ENCODE assay signal across 19 cellular contexts in the genomic region with DNA sequence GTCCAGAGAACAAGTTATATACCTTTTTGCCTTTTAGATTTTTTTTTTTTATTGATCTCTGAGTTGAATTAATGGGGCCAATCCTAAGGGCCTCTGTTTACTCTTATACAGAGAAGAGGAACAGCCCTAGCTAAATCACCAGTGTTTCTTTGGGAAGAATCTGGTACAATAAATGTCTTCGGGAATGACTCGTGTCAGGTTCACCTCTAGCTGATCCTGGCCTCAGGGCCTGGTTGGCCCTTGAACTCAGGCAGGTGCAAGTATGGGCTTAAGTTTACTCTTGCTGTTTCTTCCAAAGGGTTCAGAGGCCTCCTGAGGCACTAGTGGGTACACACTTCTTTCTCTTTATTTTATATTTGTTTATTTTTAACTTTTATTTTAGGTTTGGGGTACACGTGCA.
DNase-seq lines count a peak whose midpoint lies in the region; ATAC-seq, FAIRE-seq and TF ChIP-seq lines count a peak whose summit lies in the region.
"Had no signal": no experiment of that assay in that cellular context is flagged by ENCODE, and none has a peak within 500 bp of the region (broad histone marks: within the 10 kb centered on the region; RNA-seq: fewer than 3 reads in every experiment).

No MANE protein-coding gene starts in this region.

- DNase-seq in NCI-H146 (lab: John Stamatoyannopoulos, UW) (peak; percentile 33), PC-9 (no peak), HepG2 (ENCODE audit: low spot score) (no peak), mucosa of descending colon (no peak), GM03348 (ENCODE audit: low spot score) (no peak), esophagus muscularis mucosa (ENCODE audit: extremely low spot score) (no peak), cardiac septum (ENCODE audit: low spot score) (no peak)
- DNase-seq: C1 segment of cervical spinal cord; CD8-positive, alpha-beta T cell; DMS 273 treated with DMSO at 0.1 percent for 48 hours; DMS79; EL; GDM1; GOT3; HCEC 1CT had no signal

- FAIRE-seq in HepG2 (lab: Jason Lieb, UNC) = no peak
- FAIRE-seq: D721Med, GM12891, H54 had no signal

- TF ChIP-seq EP300 in HepG2 (IDR thresholded peaks at IDR 0.05; ENCODE audit: low read depth in 2 of 2, low read length in 2 of 2) (no peak), HepG2 (CRISPR knock-in tag; IDR thresholded peaks at IDR 0.05; ENCODE audit: borderline replicate concordance) (no peak), esophagus muscularis mucosa (IDR thresholded peaks at IDR 0.05) (no peak)

- H3F3A ChIP-seq in PC-9 (ENCODE audit: insufficient read depth, low read depth) = peaks cover 9% of the 10 kb centered on the region; the same call in 1 of the 2 replicates

- in situ Hi-C loops in HepG2 (cut with HindIII; ENCODE audit: extremely low pct_ligation_motif_present, low pct_unique_long_range_greater_than_20kb) = no loop called here

- no peak for TF ChIP-seq RAD21 in HepG2 (CRISPR knock-in tag; IDR thresholded peaks at IDR 0.05)

- H3K79me2 ChIP-seq in PC-9 (ENCODE audit: low read depth) (no peaks in the 10 kb centered on the region), HepG2 (ENCODE audit: insufficient read depth, low read length) (no peaks in the 10 kb centered on the region)

- WGBS in HepG2 (ENCODE audit: low lambda C conversion rate) = 22% methylated on average over 3 of the region's 3 CpGs
- 98% methylated on average over 3 of the region's 3 CpGs for WGBS in esophagus muscularis mucosa

- H3K27me3 ChIP-seq in PC-9 (ENCODE audit: insufficient read depth, low read depth) (no peaks in the 10 kb centered on the region), HepG2 (ENCODE audit: control insufficient read depth in 1 of 2, insufficient read depth in 2 of 2, low read length in 2 of 2) (no peaks in the 10 kb centered on the region), esophagus muscularis mucosa (no peaks in the 10 kb centered on the region)

- intact Hi-C loops in PC-9 (cut with micrococcal nuclease; ENCODE audit: unreplicated experiment) (no loop called here), HepG2 (cut with micrococcal nuclease; ENCODE audit: unreplicated experiment) (no loop called here), mucosa of descending colon (cut with DNase I, micrococcal nuclease) (loop anchor here in 1 of 2 donors (10.0 kb wide), 1 partner anchor 98 kb away; a partner anchor contains a TSS), esophagus muscularis mucosa (cut with DNase I) (no loop called here), cardiac septum (cut with DNase I) (no loop called here)

- H2AFZ ChIP-seq in PC-9 (no peak overlapping the region), HepG2 (ENCODE audit: low read length) (no peak overlapping the region)

- CTCF ChIA-PET in PC-9 (lab: Charles Lee) = no interaction called here
- CTCF ChIA-PET in HepG2 (lab: Yijun Ruan, JAX; ENCODE audit: low intra/inter-chr PET ratio, low total read pairs) = no interaction called here

- POLR2A ChIA-PET in PC-9 (lab: Charles Lee; ENCODE audit: unreplicated experiment) (no interaction called here), HepG2 (lab: Yijun Ruan, JAX) (interaction anchor here (1.0 kb wide), 1 partner anchor 70 kb away, joined by 5 read pairs; a partner anchor contains a TSS)

- no peaks in the 10 kb centered on the region for H3K9me2 ChIP-seq in PC-9 (ENCODE audit: insufficient read depth)

- H3K27ac ChIP-seq in PC-9 = no peak overlapping the region
- H3K27ac ChIP-seq in HepG2 (ENCODE audit: extremely low read length, insufficient read depth, low read length) = peak overlapping the region; percentile 31
- no peak overlapping the region for H3K27ac ChIP-seq in esophagus muscularis mucosa (replicated peaks in 1 of 4)

- BruUV-seq in PC-9 (replicated peaks; lab: Mats Ljungman, UMichigan) (no TSS peak), HepG2 (replicated peaks; lab: Mats Ljungman, UMichigan) (no TSS peak)

- TF ChIP-seq POLR2A in HepG2 (IDR thresholded peaks at IDR 0.05; ENCODE audit: insufficient read depth in 1 of 2, low read depth in 2 of 2, low read length in 2 of 2) (no peak), esophagus muscularis mucosa (IDR thresholded peaks at IDR 0.05; ENCODE audit: low read depth) (no peak)

- H3K4me1 ChIP-seq in PC-9 (replicated peaks; ENCODE audit: insufficient read depth) (peaks cover 12% of the 10 kb centered on the region), HepG2 (ENCODE audit: insufficient read depth, low read length) (peaks cover 18% of the 10 kb centered on the region), mucosa of descending colon (ENCODE audit: low read depth) (no peaks in the 10 kb centered on the region), esophagus muscularis mucosa (peaks cover 12 to 32% (median 24%) of the 10 kb centered on the region in 4 donors)

- TF ChIP-seq CTCF in PC-9 (conservative IDR thresholded peaks at IDR 0.05) (no peak), HepG2 (CRISPR knock-in tag; IDR thresholded peaks at IDR 0.05) (no peak), mucosa of descending colon (IDR thresholded peaks at IDR 0.05) (no peak), esophagus muscularis mucosa (IDR thresholded peaks at IDR 0.05) (no peak)

- H3K36me3 ChIP-seq in PC-9 (ENCODE audit: low read depth) (no peaks in the 10 kb centered on the region), HepG2 (replicated peaks in 1 of 2; ENCODE audit: control insufficient read depth in 1 of 2, insufficient read depth in 2 of 2, low read length in 2 of 2) (0 out of 5 replicates have a peak, but pooled peaks cover 0 to 1% of the 10 kb centered on the region in 2 experiments), mucosa of descending colon (ENCODE audit: low read depth) (no peaks in the 10 kb centered on the region), esophagus muscularis mucosa (no peaks in the 10 kb centered on the region)

- no peaks in the 10 kb centered on the region for H4K20me1 ChIP-seq in PC-9 (ENCODE audit: insufficient read depth)
- no peaks in the 10 kb centered on the region for H4K20me1 ChIP-seq in HepG2 (ENCODE audit: insufficient read depth, low read length)

- H3K4me3 ChIP-seq in PC-9 (no peak overlapping the region), HepG2 (replicated peaks in 1 of 3; ENCODE audit: insufficient read depth in 1 of 3, low read depth in 2 of 3, low read length in 3 of 3) (no peak overlapping the region), mucosa of descending colon (no peak overlapping the region), esophagus muscularis mucosa (no peak overlapping the region)

- H3K9me3 ChIP-seq in PC-9 (ENCODE audit: insufficient read depth, low read depth) = no peaks in the 10 kb centered on the region; the same call in 1 of the 2 replicates
- no peaks in the 10 kb centered on the region for H3K9me3 ChIP-seq in HepG2 (ENCODE audit: low read length)
- H3K9me3 ChIP-seq in mucosa of descending colon = no peaks in the 10 kb centered on the region
- no peaks in the 10 kb centered on the region for H3K9me3 ChIP-seq in esophagus muscularis mucosa

- ATAC-seq in HepG2 = peak; percentile 69
- peak; percentile 37 for ATAC-seq in mucosa of descending colon
- no peak for ATAC-seq in HG02798 (IDR thresholded peaks at IDR 0.05; ENCODE audit: poor library complexity, unreplicated experiment)
- ATAC-seq: CD8-positive, alpha-beta T cell had no signal

- H3K4me2 ChIP-seq in PC-9 = 0 out of 2 replicates have a peak overlapping the region, but pooled peaks have one; percentile 17
- H3K4me2 ChIP-seq in HepG2 (ENCODE audit: low read depth, low read length) = no peak overlapping the region

- no peak overlapping the region for H3K9ac ChIP-seq in HepG2 (ENCODE audit: insufficient read depth, low read depth, low read length)

TF ChIP-seq in HepG2, 621 proteins besides CTCF, POLR2A, EP300 and RAD21:
- TF ChIP-seq HNF4A (CRISPR knock-in tag; IDR thresholded peaks at IDR 0.05) (peak; percentile 36; the same call in 1 of the 2 replicates), TBX2 (CRISPR knock-in tag; IDR thresholded peaks at IDR 0.05; ENCODE audit: borderline replicate concordance) (0 out of 2 replicates have a peak, but pooled peaks have one; percentile 13), BORCS8-MEF2B (CRISPR knock-in tag; IDR thresholded peaks at IDR 0.05) (no peak)
- TF ChIP-seq, protein P1, sequence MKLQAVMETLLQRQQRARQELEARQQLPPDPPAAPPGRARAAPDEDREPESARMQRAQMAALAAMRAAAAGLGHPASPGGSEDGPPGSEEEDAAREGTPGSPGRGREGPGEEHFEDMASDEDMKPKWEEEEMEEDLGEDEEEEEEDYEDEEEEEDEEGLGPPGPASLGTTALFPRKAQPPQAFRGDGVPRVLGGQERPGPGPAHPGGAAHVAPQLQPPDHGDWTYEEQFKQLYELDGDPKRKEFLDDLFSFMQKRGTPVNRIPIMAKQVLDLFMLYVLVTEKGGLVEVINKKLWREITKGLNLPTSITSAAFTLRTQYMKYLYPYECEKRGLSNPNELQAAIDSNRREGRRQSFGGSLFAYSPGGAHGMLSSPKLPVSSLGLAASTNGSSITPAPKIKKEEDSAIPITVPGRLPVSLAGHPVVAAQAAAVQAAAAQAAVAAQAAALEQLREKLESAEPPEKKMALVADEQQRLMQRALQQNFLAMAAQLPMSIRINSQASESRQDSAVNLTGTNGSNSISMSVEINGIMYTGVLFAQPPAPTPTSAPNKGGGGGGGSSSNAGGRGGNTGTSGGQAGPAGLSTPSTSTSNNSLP (IDR thresholded peaks at IDR 0.05; ENCODE audit: low read depth, low read length) = 0 out of 2 replicates have a peak, but pooled peaks have one; percentile 16
